Comparison of ENCODE assay signal across 8 cellular contexts in the genomic region with DNA sequence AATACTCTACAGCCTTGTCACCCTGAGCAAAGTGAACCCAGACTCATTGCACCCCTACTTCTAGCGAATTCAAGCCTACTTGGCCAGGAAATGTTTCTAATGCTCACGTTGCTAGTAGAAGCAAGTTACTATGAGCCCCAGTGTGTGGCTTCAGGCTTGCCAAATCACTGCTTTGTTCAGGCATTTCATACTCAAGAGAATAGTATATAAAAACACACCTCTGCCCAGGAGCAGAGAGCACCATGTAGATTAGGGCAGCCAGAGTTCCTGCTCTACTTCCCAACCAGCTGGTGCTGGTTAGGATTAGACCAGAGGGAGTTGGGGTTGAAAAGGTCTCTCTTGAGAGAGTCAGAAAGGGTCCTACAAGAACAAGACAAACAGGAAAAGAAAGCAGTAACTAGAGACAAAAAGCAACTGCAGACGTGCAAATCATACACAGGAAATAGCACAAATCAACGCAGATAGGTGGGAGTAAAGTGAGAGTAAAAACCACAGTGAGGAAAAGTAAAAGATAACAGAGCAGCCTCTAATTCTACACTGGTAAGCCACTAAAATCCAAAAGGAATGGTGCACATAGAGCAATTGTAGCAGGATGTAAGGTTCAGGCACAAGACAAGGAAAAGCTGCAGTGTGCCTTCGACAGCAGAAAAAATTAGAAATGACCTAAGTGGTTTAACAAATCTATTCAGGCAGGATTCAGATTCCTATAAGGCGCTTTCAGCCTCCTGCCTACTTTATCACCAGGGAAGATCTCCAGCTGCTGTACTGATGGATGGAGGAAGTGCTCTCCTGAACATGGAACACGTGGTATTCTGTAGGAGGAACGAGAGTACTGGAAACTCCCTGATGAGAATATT. TPM values are rescaled to one million over a fixed set of nuclear protein-coding genes. Genes with fewer than 3 reads are reported as not detected.
A peak's percentile ranks its signal among the peaks of the same experiment; 100 is the strongest.
DNase-seq lines count a peak whose midpoint lies in the region; ATAC-seq and TF ChIP-seq lines count a peak whose summit lies in the region.

No MANE protein-coding gene starts in this region.

- no peaks in the 10 kb centered on the region for H3K27me3 Mint-ChIP-seq in activated CD8-positive, alpha-beta memory T cell treated with anti-CD3 and anti-CD28 coated beads, Interleukin-2, amount 10 ng/mL, durations not matched to agents 7 days and 5 days
- H3K27me3 Mint-ChIP-seq in WTC11 (ENCODE audit: low read depth) (no peaks in the 10 kb centered on the region), neural progenitor cell (ENCODE audit: insufficient read depth, low read depth) (peaks cover 3% of the 10 kb centered on the region)

- no peak overlapping the region for H3K9ac ChIP-seq in neural progenitor cell

- POLR2A ChIA-PET in WTC11 (lab: Charles Lee): no interaction called here

- no peaks in the 10 kb centered on the region for H4K20me1 ChIP-seq in neural progenitor cell (ENCODE audit: low read depth)

- peaks cover 47% of the 10 kb centered on the region for H3K4me1 Mint-ChIP-seq in activated CD8-positive, alpha-beta memory T cell treated with anti-CD3 and anti-CD28 coated beads, Interleukin-2, amount 10 ng/mL, durations not matched to agents 7 days and 5 days
- H3K4me1 Mint-ChIP-seq in WTC11: peaks cover 4% of the 10 kb centered on the region
- H3K4me1 Mint-ChIP-seq in neural progenitor cell: peaks cover 16% of the 10 kb centered on the region

- no peak overlapping the region for H3K4me3 ChIP-seq in neural progenitor cell

- peaks cover 10% of the 10 kb centered on the region for H3K4me1 ChIP-seq in neural progenitor cell

- peak; percentile 81 for ATAC-seq in activated CD8-positive, alpha-beta memory T cell treated with anti-CD3 and anti-CD28 coated beads, Interleukin-2, amount 10 ng/mL, durations not matched to agents 7 days and 5 days
- ATAC-seq in HG02938 (IDR thresholded peaks at IDR 0.05; ENCODE audit: unreplicated experiment) (peak; percentile 73), WTC11 (0 out of 2 replicates have a peak, but pooled peaks have one; percentile 32)

- peak; percentile 44 for DNase-seq in activated CD8-positive, alpha-beta memory T cell treated with anti-CD3 and anti-CD28 coated beads, Interleukin-2, amount 10 ng/mL, durations not matched to agents 7 days and 5 days
- no peak for DNase-seq in activated CD8-positive, alpha-beta memory T cell treated with anti-CD3 and anti-CD28 coated beads, Interleukin-2, amount 50 U/mL, for 4 hours
- no peak for DNase-seq in WTC11 (ENCODE audit: low spot score)
- DNase-seq in neural progenitor cell (ENCODE audit: low spot score): peak; percentile 12
- DNase-seq in NCI-H1105 treated with DMSO at 0.1 percent for 48 hours (lab: John Stamatoyannopoulos, UW): no peak
- no peak for DNase-seq in NCI-H2196 (lab: John Stamatoyannopoulos, UW; ENCODE audit: unreplicated experiment)
- no peak for DNase-seq in LoVo (ENCODE audit: low spot score)

- H2AFZ ChIP-seq in neural progenitor cell (replicated peaks): peak overlapping the region; percentile 92

- no peaks in the 10 kb centered on the region for H3K9me3 ChIP-seq in neural progenitor cell (ENCODE audit: low read depth)

- H3K9me3 Mint-ChIP-seq in activated CD8-positive, alpha-beta memory T cell treated with anti-CD3 and anti-CD28 coated beads, Interleukin-2, amount 10 ng/mL, durations not matched to agents 7 days and 5 days (ENCODE audit: low read depth): peaks cover 17% of the 10 kb centered on the region
- H3K9me3 Mint-ChIP-seq in WTC11 (peaks cover 6% of the 10 kb centered on the region; the same call in 1 of the 2 replicates), neural progenitor cell (no peaks in the 10 kb centered on the region)

- H3K27me3 ChIP-seq in neural progenitor cell: no peaks in the 10 kb centered on the region

- H3F3A ChIP-seq in neural progenitor cell (ENCODE audit: low read depth): no peaks in the 10 kb centered on the region

- H3K36me3 Mint-ChIP-seq in activated CD8-positive, alpha-beta memory T cell treated with anti-CD3 and anti-CD28 coated beads, Interleukin-2, amount 10 ng/mL, durations not matched to agents 7 days and 5 days: peaks cover 29% of the 10 kb centered on the region
- H3K36me3 Mint-ChIP-seq in WTC11 (no peaks in the 10 kb centered on the region), neural progenitor cell (no peaks in the 10 kb centered on the region)

- H3K79me2 ChIP-seq in neural progenitor cell (ENCODE audit: low read depth): no peaks in the 10 kb centered on the region

- peak overlapping the region; percentile 22 for H3K4me2 ChIP-seq in neural progenitor cell

- H3K27ac ChIP-seq in neural progenitor cell: no peak overlapping the region

- peak overlapping the region; percentile 43 for H3K4me3 Mint-ChIP-seq in activated CD8-positive, alpha-beta memory T cell treated with anti-CD3 and anti-CD28 coated beads, Interleukin-2, amount 10 ng/mL, durations not matched to agents 7 days and 5 days
- no peak overlapping the region for H3K4me3 Mint-ChIP-seq in WTC11
- no peak overlapping the region for H3K4me3 Mint-ChIP-seq in neural progenitor cell

- CTCF ChIA-PET in activated CD8-positive, alpha-beta memory T cell treated with anti-CD3 and anti-CD28 coated beads, Interleukin-2, amount 10 ng/mL, durations not matched to agents 7 days and 5 days (lab: Charles Lee): no interaction called here
- CTCF ChIA-PET in WTC11 (lab: Charles Lee): no interaction called here

- no peak for TF ChIP-seq CTCF in WTC11 (IDR thresholded peaks at IDR 0.05)
- no peak for TF ChIP-seq CTCF in neural progenitor cell (IDR thresholded peaks at IDR 0.05)

- H3K36me3 ChIP-seq in neural progenitor cell: no peaks in the 10 kb centered on the region

- H3K27ac Mint-ChIP-seq in activated CD8-positive, alpha-beta memory T cell treated with anti-CD3 and anti-CD28 coated beads, Interleukin-2, amount 10 ng/mL, durations not matched to agents 7 days and 5 days: peak overlapping the region; percentile 89
- no peak overlapping the region; the same call in 1 of the 2 replicates for H3K27ac Mint-ChIP-seq in WTC11
- no peak overlapping the region for H3K27ac Mint-ChIP-seq in neural progenitor cell

TF ChIP-seq in WTC11, 78 proteins besides CTCF, POLR2A, EP300 and RAD21:
- TF ChIP-seq ATF1 (CRISPR knock-in tag; IDR thresholded peaks at IDR 0.05) (no peak), NFATC4 (CRISPR knock-in tag; IDR thresholded peaks at IDR 0.05) (no peak)
- TF ChIP-seq, protein P1, sequence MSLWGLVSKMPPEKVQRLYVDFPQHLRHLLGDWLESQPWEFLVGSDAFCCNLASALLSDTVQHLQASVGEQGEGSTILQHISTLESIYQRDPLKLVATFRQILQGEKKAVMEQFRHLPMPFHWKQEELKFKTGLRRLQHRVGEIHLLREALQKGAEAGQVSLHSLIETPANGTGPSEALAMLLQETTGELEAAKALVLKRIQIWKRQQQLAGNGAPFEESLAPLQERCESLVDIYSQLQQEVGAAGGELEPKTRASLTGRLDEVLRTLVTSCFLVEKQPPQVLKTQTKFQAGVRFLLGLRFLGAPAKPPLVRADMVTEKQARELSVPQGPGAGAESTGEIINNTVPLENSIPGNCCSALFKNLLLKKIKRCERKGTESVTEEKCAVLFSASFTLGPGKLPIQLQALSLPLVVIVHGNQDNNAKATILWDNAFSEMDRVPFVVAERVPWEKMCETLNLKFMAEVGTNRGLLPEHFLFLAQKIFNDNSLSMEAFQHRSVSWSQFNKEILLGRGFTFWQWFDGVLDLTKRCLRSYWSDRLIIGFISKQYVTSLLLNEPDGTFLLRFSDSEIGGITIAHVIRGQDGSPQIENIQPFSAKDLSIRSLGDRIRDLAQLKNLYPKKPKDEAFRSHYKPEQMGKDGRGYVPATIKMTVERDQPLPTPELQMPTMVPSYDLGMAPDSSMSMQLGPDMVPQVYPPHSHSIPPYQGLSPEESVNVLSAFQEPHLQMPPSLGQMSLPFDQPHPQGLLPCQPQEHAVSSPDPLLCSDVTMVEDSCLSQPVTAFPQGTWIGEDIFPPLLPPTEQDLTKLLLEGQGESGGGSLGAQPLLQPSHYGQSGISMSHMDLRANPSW (CRISPR knock-in tag; conservative IDR thresholded peaks at IDR 0.05; ENCODE audit: low read depth): no peak

RNA-seq across cellular contexts. Expression of a gene that starts 49.6 kb away (rescaled TPM):
- 100 to 1,000 TPM; 194 to 225 TPM for total RNA-seq in activated CD8-positive, alpha-beta memory T cell treated with anti-CD3 and anti-CD28 coated beads, Interleukin-2, amount 10 ng/mL, durations not matched to agents 7 days and 5 days
- 68.0 to 77.8 TPM (median 72.6 TPM) in 3 replicates for total RNA-seq in WTC11 (2021)
- total RNA-seq in neural progenitor cell (ENCODE audit: low replicate concordance): 78.8 and 114 TPM in 2 replicates

Comparison
In these comparisons a context has a peak if more than half of its experiments do, and no peak if none do; other contexts are left out.
1. DNase-seq: peak in activated CD8-positive, alpha-beta memory T cell treated with anti-CD3 and anti-CD28 coated beads, Interleukin-2, amount 10 ng/mL, durations not matched to agents 7 days and 5 days (single experiment) and neural progenitor cell (single experiment); none in activated CD8-positive, alpha-beta memory T cell treated with anti-CD3 and anti-CD28 coated beads, Interleukin-2, amount 50 U/mL, for 4 hours (single experiment), WTC11 (single experiment), NCI-H1105 treated with DMSO at 0.1 percent for 48 hours (single experiment), NCI-H2196 (single experiment) and LoVo (single experiment).
2. Peak in every context shown above with its lines, with median percentiles within 50 percentile points of each other: ATAC-seq.